Comparison of ENCODE assay signal across 8 cellular contexts in the genomic region with DNA sequence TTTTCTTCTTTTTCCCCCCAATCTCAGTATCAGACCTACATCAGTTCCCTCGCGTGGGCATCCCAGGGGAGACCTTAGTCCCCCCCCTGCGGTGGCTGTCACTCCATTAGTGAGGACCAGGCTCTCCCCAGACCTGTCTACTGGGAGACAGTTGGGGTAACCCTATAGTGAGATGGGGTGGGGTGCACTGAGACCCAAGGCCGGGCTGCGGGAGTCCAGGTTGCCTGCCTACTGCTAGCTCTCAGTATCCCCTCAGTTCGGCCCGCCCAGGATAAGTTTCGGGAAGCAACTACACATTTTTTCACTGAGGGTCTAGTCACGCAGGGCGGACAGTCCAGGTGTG. TPM values are rescaled to one million over a fixed set of nuclear protein-coding genes. Genes with fewer than 3 reads are reported as not detected.
A peak's percentile ranks its signal among the peaks of the same experiment; 100 is the strongest.
DNase-seq lines count a peak whose midpoint lies in the region; ATAC-seq and TF ChIP-seq lines count a peak whose summit lies in the region.

No MANE protein-coding gene starts in this region.

- WGBS in heart left ventricle, 4 donors = 60 to 71% (median 66%) methylated on average over 10 of the region's 10 CpGs

- H3K36me3 ChIP-seq in heart left ventricle (no peaks in the 10 kb centered on the region), skeletal muscle satellite cell (ENCODE audit: insufficient read depth, low read length) (no peaks in the 10 kb centered on the region)

- intact Hi-C loops in heart left ventricle (cut with DNase I) = no loop called here

- peak overlapping the region; percentile 69 to 94 (median 87) for H3K27ac ChIP-seq in heart left ventricle

- no peaks in the 10 kb centered on the region for H3K36me3 Mint-ChIP-seq in T-cell

- H3K4me2 ChIP-seq in skeletal muscle satellite cell (ENCODE audit: low read length) = peak overlapping the region; percentile 85

- no peaks in the 10 kb centered on the region for H3K9me3 Mint-ChIP-seq in T-cell

- peaks cover 34 to 35% (median 35%) of the 10 kb centered on the region in 3 donors for H3K4me1 Mint-ChIP-seq in T-cell

- no peak for TF ChIP-seq POLR2A in heart left ventricle (IDR thresholded peaks at IDR 0.05)

- H3K9me3 ChIP-seq in heart left ventricle (no peaks in the 10 kb centered on the region), skeletal muscle satellite cell (replicated peaks; ENCODE audit: low read length) (no peaks in the 10 kb centered on the region)

- H3K4me3 ChIP-seq in heart left ventricle = peak overlapping the region; percentile 61 to 100 (median 95)
- peak overlapping the region; percentile 80 for H3K4me3 ChIP-seq in skeletal muscle satellite cell (ENCODE audit: low read length)

- no peaks in the 10 kb centered on the region for H3K27me3 Mint-ChIP-seq in T-cell

- POLR2A ChIA-PET in T-cell (lab: Charles Lee) = interaction anchor here in 1 of 2 donors (0.5 kb wide), 1 partner anchor 70 kb away, joined by 5 read pairs; no protein-coding TSS in a partner anchor

- H3K27ac Mint-ChIP-seq in T-cell = peak overlapping the region; percentile 69 to 90

- TF ChIP-seq CTCF in heart left ventricle (IDR thresholded peaks at IDR 0.05) = no peak

- peak overlapping the region; percentile 79 for H3K9ac ChIP-seq in skeletal muscle satellite cell (ENCODE audit: low read depth, low read length)

- peak; percentile 3 for ATAC-seq in GM18907 (IDR thresholded peaks at IDR 0.05; ENCODE audit: unreplicated experiment)
- peak in 2 of 4 experiments; percentile 1 to 2 for ATAC-seq in T-cell (replicated peaks in 1 of 4)
- peak in 3 of 4 donors; percentile 11 to 17 (median 12) for ATAC-seq in heart left ventricle
- ATAC-seq in HG03342 (IDR thresholded peaks at IDR 0.05; ENCODE audit: unreplicated experiment) = no peak

- no peaks in the 10 kb centered on the region for H3K27me3 ChIP-seq in heart left ventricle
- no peaks in the 10 kb centered on the region for H3K27me3 ChIP-seq in skeletal muscle satellite cell (ENCODE audit: control insufficient read depth, insufficient read depth, low read length)

- H3K4me1 ChIP-seq in heart left ventricle (peaks cover 4 to 27% (median 15%) of the 10 kb centered on the region in 12 donors), skeletal muscle satellite cell (ENCODE audit: control insufficient read depth, insufficient read depth, low read length) (peaks cover 9% of the 10 kb centered on the region)

- DNase-seq in T-cell (peak in 1 of 34 experiments; percentile 9), heart left ventricle (peak in 1 of 5 donors; percentile 20), ureter (ENCODE audit: low spot score) (no peak), middle frontal gyrus (ENCODE audit: extremely low spot score, low spot score) (no peak)
- DNase-seq in activated CD4-positive, alpha-beta T cell treated with anti-CD3 and anti-CD28 coated beads for 4 hours = no peak

- CTCF ChIA-PET in T-cell (lab: Charles Lee) = interaction anchor here (0.9 to 1.4 kb wide), 3 partner anchors 12 to 71 kb away, joined by 3 to 4 read pairs (median 4); no protein-coding TSS in a partner anchor

- no peak overlapping the region for H3K4me3 Mint-ChIP-seq in T-cell

RNA-seq across cellular contexts. Expression of gene DCUN1D1, which starts 0.7 kb away (rescaled TPM):
- total RNA-seq in T-cell (10 to 100 TPM; 29.2 to 38.3 (median 33.2) TPM), heart left ventricle (10 to 100 TPM; 14.4 to 43.0 (median 35.4) TPM), ureter (41.6 TPM)
- 10 to 100 TPM in 1 of 2 donors, 1 to 10 TPM in 1; 5.4 to 17.8 TPM for polyA plus RNA-seq in heart left ventricle
- total RNA-seq in skeletal muscle satellite cell (2012; rRNA removed) = 24.2 and 26.4 TPM in 2 replicates
